ENCODE assay signal across 16 cellular contexts in the genomic region with DNA sequence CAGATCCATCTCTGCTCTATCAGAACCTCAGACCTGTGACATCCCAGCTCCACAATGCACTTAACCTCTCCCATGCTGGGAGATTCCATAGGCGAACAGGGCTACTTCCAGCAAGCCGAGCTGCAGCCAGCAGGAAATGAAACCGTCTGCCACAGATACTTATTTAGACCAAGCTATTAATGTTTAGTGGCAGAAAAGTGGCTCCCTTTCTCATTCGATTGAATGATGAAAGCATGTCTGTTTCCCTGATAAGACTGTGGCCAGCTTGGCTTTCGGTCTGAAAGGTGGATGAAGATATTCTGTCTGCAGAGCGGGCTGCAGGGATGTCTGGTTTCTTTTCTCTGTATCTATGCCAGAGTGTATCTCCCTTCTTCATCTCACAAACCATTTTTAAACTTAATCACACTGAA.
DNase-seq lines count a peak whose midpoint lies in the region; ATAC-seq, FAIRE-seq and TF ChIP-seq lines count a peak whose summit lies in the region.
"Had no signal": no experiment of that assay in that cellular context is flagged by ENCODE, and none has a peak within 500 bp of the region (broad histone marks: within the 10 kb centered on the region; RNA-seq: fewer than 3 reads in every experiment).

No MANE protein-coding gene starts in this region.

- H3K4ac ChIP-seq in trophoblast cell (ENCODE audit: low read depth, low read length): no peak overlapping the region

- peaks cover 20% of the 10 kb centered on the region for H3K79me1 ChIP-seq in trophoblast cell (ENCODE audit: low read length)

- H3K27me3 ChIP-seq in OCI-LY3 (ENCODE audit: low read depth, low read length): 0 out of 2 replicates have a peak, but pooled peaks cover 5% of the 10 kb centered on the region
- H3K27me3 ChIP-seq in trophoblast cell (ENCODE audit: insufficient read depth, low read length): no peaks in the 10 kb centered on the region

- no peak overlapping the region for H2AK5ac ChIP-seq in trophoblast cell (ENCODE audit: low read length)

- peaks cover 50% of the 10 kb centered on the region for H3K4me1 ChIP-seq in OCI-LY3 (ENCODE audit: low read length)
- peaks cover 0 to 9% of the 10 kb centered on the region in 2 experiments for H3K4me1 ChIP-seq in trophoblast cell (ENCODE audit: control insufficient read depth in 1 of 2, insufficient read depth in 2 of 2, low read length in 2 of 2)

- no peak overlapping the region for H3K18ac ChIP-seq in trophoblast cell (ENCODE audit: low read length)

- no peaks in the 10 kb centered on the region for H4K20me1 ChIP-seq in OCI-LY3 (ENCODE audit: insufficient read depth, low read length)

- H3K9ac ChIP-seq in OCI-LY3 (ENCODE audit: low read length): peak overlapping the region; percentile 2; the same call in 1 of the 2 replicates
- no peak overlapping the region for H3K9ac ChIP-seq in trophoblast cell (ENCODE audit: low read length)

- ATAC-seq in HG02870 (IDR thresholded peaks at IDR 0.05; ENCODE audit: unreplicated experiment): no peak

- H3K23ac ChIP-seq in trophoblast cell (ENCODE audit: low read length): no peak overlapping the region

- TF ChIP-seq CTCF in OCI-LY3 (IDR thresholded peaks at IDR 0.05; ENCODE audit: low read depth, low read length) (no peak), fibroblast of pulmonary artery (IDR thresholded peaks at IDR 0.05; ENCODE audit: low read length, missing control alignments) (no peak)

- H4K91ac ChIP-seq in trophoblast cell (ENCODE audit: low read depth, low read length): no peak overlapping the region

- no peak for FAIRE-seq in RCC 7860 (lab: Jason Lieb, UNC)

- no peak overlapping the region for H4K12ac ChIP-seq in trophoblast cell (ENCODE audit: low read depth, low read length)

- H3K36me3 ChIP-seq in OCI-LY3 (replicated peaks; ENCODE audit: low read depth, low read length) (no peaks in the 10 kb centered on the region), trophoblast cell (ENCODE audit: control insufficient read depth in 1 of 2, insufficient read depth in 2 of 2, low read length in 2 of 2) (no peaks in the 10 kb centered on the region)

- H2BK120ac ChIP-seq in trophoblast cell (ENCODE audit: insufficient read depth, low read length, poor library complexity): no peak overlapping the region

- H2BK5ac ChIP-seq in trophoblast cell (ENCODE audit: low read depth, low read length, poor library complexity): peak overlapping the region; percentile 37

- no peak overlapping the region for H4K8ac ChIP-seq in trophoblast cell (ENCODE audit: low read depth, low read length)

- no peaks in the 10 kb centered on the region for H3K9me3 ChIP-seq in OCI-LY3 (ENCODE audit: insufficient read depth, low read length)
- no peaks in the 10 kb centered on the region for H3K9me3 ChIP-seq in trophoblast cell (ENCODE audit: insufficient read depth, low read depth, low read length)

- WGBS in trophoblast cell (ENCODE audit: extremely low coverage, insufficient coverage, insufficient read length): no CpG with 5 or more reads among the region's 6 CpGs

- H3K4me3 ChIP-seq in OCI-LY3 (ENCODE audit: low read length) (peak overlapping the region; percentile 59), fibroblast of pulmonary artery (replicated peaks; ENCODE audit: low read depth, low read length) (no peak overlapping the region), trophoblast cell (ENCODE audit: low read depth, low read length) (no peak overlapping the region)

- no peak overlapping the region for H3K14ac ChIP-seq in trophoblast cell (ENCODE audit: low read length)

- H2BK12ac ChIP-seq in trophoblast cell (ENCODE audit: low read length): no peak overlapping the region

- no peak overlapping the region; the same call in 1 of the 2 replicates for H3K27ac ChIP-seq in OCI-LY3 (ENCODE audit: low read length)
- peak overlapping the region; percentile 51 for H3K27ac ChIP-seq in trophoblast cell (ENCODE audit: low read depth, low read length)

- peak; percentile 9 for DNase-seq in ELF-1 (ENCODE audit: low read depth, low spot score)
- DNase-seq in fibroblast of pulmonary artery (ENCODE audit: low read depth): peak; percentile 15
- DNase-seq in trophoblast cell: no peak
- DNase-seq in RCC 7860 (ENCODE audit: low spot score): no peak
- DNase-seq in CD1c-positive myeloid dendritic cell (ENCODE audit: extremely low spot score): no peak
- DNase-seq in activated naive CD4-positive, alpha-beta T cell treated with anti-CD3 and anti-CD28 coated beads, Interleukin-2, amount 50 U/mL, for 16 hours: no peak
- DNase-seq: activated CD4-positive, alpha-beta memory T cell treated with anti-CD3 and anti-CD28 coated beads for 36 hours; activated naive CD4-positive, alpha-beta T cell treated with anti-CD3 and anti-CD28 coated beads for 36 hours; C1 segment of cervical spinal cord; central memory CD4-positive, alpha-beta T cell; GF-D8; NCI-H146; NCI-H69; T1000 had no signal

- H2AFZ ChIP-seq in OCI-LY3 (ENCODE audit: low read depth, low read length) (peak overlapping the region; percentile 53), trophoblast cell (ENCODE audit: insufficient read depth, low read length, poor library complexity) (no peak overlapping the region)

- no peaks in the 10 kb centered on the region for H3K79me2 ChIP-seq in OCI-LY3 (ENCODE audit: low read length)
- H3K79me2 ChIP-seq in trophoblast cell (ENCODE audit: control insufficient read depth, insufficient read depth, low read length, poor library complexity): no peaks in the 10 kb centered on the region

- peak overlapping the region; percentile 84 for H3K4me2 ChIP-seq in OCI-LY3 (ENCODE audit: low read length)
- peak overlapping the region; percentile 54 for H3K4me2 ChIP-seq in trophoblast cell (ENCODE audit: low read length)

Comparison
In these comparisons a context has a peak if more than half of its experiments do, and no peak if none do; other contexts are left out.
1. DNase-seq: peak in ELF-1 (single experiment) and fibroblast of pulmonary artery (single experiment); none in trophoblast cell (0 of 2), RCC 7860 (single experiment), CD1c-positive myeloid dendritic cell (single experiment) and activated naive CD4-positive, alpha-beta T cell treated with anti-CD3 and anti-CD28 coated beads, Interleukin-2, amount 50 U/mL, for 16 hours (single experiment).